In the genomic region with DNA sequence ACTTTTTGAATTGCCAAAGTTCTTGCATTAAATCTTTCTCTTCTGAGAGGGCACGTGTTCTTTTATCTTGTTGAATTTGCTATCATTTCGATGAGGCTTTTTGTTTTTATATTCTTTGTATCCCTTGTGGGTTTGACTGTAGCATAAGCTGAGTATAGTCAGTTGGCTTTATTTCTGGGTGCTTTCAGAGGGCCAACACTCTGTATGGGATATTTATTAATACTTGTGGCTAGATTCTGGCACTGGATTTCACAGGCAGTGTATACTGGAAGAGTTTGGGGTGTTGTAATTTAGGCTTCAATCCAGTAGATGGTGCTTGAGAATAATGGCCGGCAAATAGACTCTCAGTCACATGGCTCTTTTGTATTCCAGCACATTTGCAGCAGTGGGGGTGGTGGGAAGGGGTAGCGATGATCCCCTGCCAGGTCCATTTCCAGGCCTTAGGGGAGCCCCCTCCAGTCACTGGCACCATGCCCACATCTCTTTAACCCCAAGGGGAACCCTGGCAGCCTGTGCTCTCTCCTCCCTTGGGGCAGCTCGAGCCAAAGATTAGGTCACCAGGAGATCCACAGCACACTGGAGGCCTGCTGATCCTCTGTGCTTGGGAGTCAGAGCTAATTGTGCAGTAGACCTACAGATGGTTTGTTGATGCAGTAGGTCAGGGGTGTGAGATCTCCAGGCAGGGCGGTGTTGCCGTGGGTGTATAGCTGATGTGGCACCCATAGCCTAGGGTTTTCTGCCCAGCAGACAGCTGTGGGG, we compare ENCODE assay signal across 8 cellular contexts.
DNase-seq lines count a peak whose midpoint lies in the region; ATAC-seq and TF ChIP-seq lines count a peak whose summit lies in the region.

No MANE protein-coding gene starts in this region.

- peak; percentile 73 for TF ChIP-seq CTCF in Panc1 (IDR thresholded peaks at IDR 0.05)

- in situ Hi-C loops in Panc1 (cut with HindIII; ENCODE audit: low pct_unique_long_range_greater_than_20kb, low sequenced_read_pairs) = no loop called here

- no peaks in the 10 kb centered on the region; the same call in 1 of the 2 replicates for H3K9me3 ChIP-seq in Panc1 (ENCODE audit: control insufficient read depth, insufficient read depth, low read depth, low read length)

- no peak overlapping the region for H3K27ac Mint-ChIP-seq in naive thymus-derived CD8-positive, alpha-beta T cell

- ATAC-seq in Right ventricle myocardium inferior (peak; percentile 76), Panc1 (peak; percentile 91), esophagus mucosa (peak; percentile 46), HG03378 (IDR thresholded peaks at IDR 0.05; ENCODE audit: unreplicated experiment) (no peak)
- no peak for ATAC-seq in naive thymus-derived CD8-positive, alpha-beta T cell

- H3K27me3 Mint-ChIP-seq in naive thymus-derived CD8-positive, alpha-beta T cell = peaks cover 0 to 3% (median 0%) of the 10 kb centered on the region in 5 donors

- H3K27me3 ChIP-seq in Panc1 (ENCODE audit: control insufficient read depth, insufficient read depth, low read length) = no peaks in the 10 kb centered on the region

- H3K4me3 ChIP-seq in Panc1 (ENCODE audit: low read depth in 2 of 2, low read length in 2 of 2) = no peak overlapping the region

- DNase-seq in Right ventricle myocardium inferior (ENCODE audit: missing footprints) = no peak
- DNase-seq in cardiac septum (ENCODE audit: low spot score) = no peak
- DNase-seq in Panc1 (ENCODE audit: low read depth, low spot score) = peak; percentile 5
- peak in 44 of 56 donors; percentile 5 to 77 (median 33) for DNase-seq in nucleus accumbens (lab: John Stamatoyannopoulos, UW)
- no peak for DNase-seq in naive thymus-derived CD8-positive, alpha-beta T cell
- no peak for DNase-seq in RPMI8226

- POLR2A ChIA-PET in Panc1 (lab: Charles Lee) = no interaction called here
- POLR2A ChIA-PET in naive thymus-derived CD8-positive, alpha-beta T cell (lab: Charles Lee) = no interaction called here

- H3K27ac ChIP-seq in Panc1 (ENCODE audit: low read length) = no peak overlapping the region

- H3K4me1 ChIP-seq in Panc1 (ENCODE audit: control insufficient read depth, insufficient read depth, low read length) = no peaks in the 10 kb centered on the region

- no TSS peak for BruUV-seq in Panc1 (replicated peaks; lab: Mats Ljungman, UMichigan)

- H3K36me3 Mint-ChIP-seq in naive thymus-derived CD8-positive, alpha-beta T cell = peaks cover 2 to 14% (median 5%) of the 10 kb centered on the region in 3 donors

- H3K4me3 Mint-ChIP-seq in naive thymus-derived CD8-positive, alpha-beta T cell = no peak overlapping the region

- no peaks in the 10 kb centered on the region for H3K36me3 ChIP-seq in Panc1 (ENCODE audit: control insufficient read depth, insufficient read depth, low read length)

- no peaks in the 10 kb centered on the region for H3K4me1 Mint-ChIP-seq in naive thymus-derived CD8-positive, alpha-beta T cell

- intact Hi-C loops in Right ventricle myocardium inferior (cut with DNase I) = no loop called here
- intact Hi-C loops in cardiac septum (cut with DNase I) = loop anchor here (5.0 kb wide), 1 partner anchor 319 kb away; no protein-coding TSS in a partner anchor
- intact Hi-C loops in Panc1 (cut with micrococcal nuclease; ENCODE audit: unreplicated experiment) = no loop called here

- peaks cover 0 to 23% (median 7%) of the 10 kb centered on the region in 9 donors for H3K9me3 Mint-ChIP-seq in naive thymus-derived CD8-positive, alpha-beta T cell

- CTCF ChIA-PET in Panc1 (lab: Charles Lee) = interaction anchor here (0.8 kb wide), 1 partner anchor 319 kb away, joined by 4 read pairs; no protein-coding TSS in a partner anchor

Comparison
In these comparisons a context has a peak if more than half of its experiments do, and no peak if none do; other contexts are left out.
1. ATAC-seq: peak in Right ventricle myocardium inferior (single experiment), Panc1 (single experiment) and esophagus mucosa (single experiment); none in HG03378 (single experiment) and naive thymus-derived CD8-positive, alpha-beta T cell (0 of 2).
2. DNase-seq: peak in Panc1 (single experiment) and nucleus accumbens (44 of 56); none in Right ventricle myocardium inferior (single experiment), cardiac septum (single experiment), naive thymus-derived CD8-positive, alpha-beta T cell (0 of 10) and RPMI8226 (single experiment).